ENCODE assay signal across 31 cellular contexts in genomic region chr10:24009115-24009514, GRCh38.
DNase-seq lines count a peak whose midpoint lies in the region; ATAC-seq, FAIRE-seq and TF ChIP-seq lines count a peak whose summit lies in the region.
"Had no signal": no experiment of that assay in that cellular context is flagged by ENCODE, and none has a peak within 500 bp of the region (broad histone marks: within the 10 kb centered on the region; RNA-seq: fewer than 3 reads in every experiment).

No MANE protein-coding gene starts in this region.

- no peaks in the 10 kb centered on the region for H3K27me3 ChIP-seq in cardiac muscle cell
- H3K27me3 ChIP-seq in heart right ventricle = no peaks in the 10 kb centered on the region
- H3K27me3 ChIP-seq in thoracic aorta (replicated peaks; ENCODE audit: insufficient read depth) = no peaks in the 10 kb centered on the region
- H3K27me3 ChIP-seq: adrenal gland, esophagus squamous epithelium, gastroesophageal sphincter, pancreas, sigmoid colon, tibial nerve had no signal

- peaks cover 3% of the 10 kb centered on the region for H3K9me3 Mint-ChIP-seq in nephron
- H3K9me3 Mint-ChIP-seq: activated CD4-positive, alpha-beta T cell treated with anti-CD3 and anti-CD28 coated beads, Interleukin-2, amount 10 ng/mL, durations not matched to agents 24 days and 14 days; activated T-cell treated with anti-CD3 and anti-CD28 coated beads, Interleukin-2, amount 50 U/mL, for 72 hours; stimulated activated naive CD8-positive, alpha-beta T cell treated with anti-CD3 and anti-CD28 coated beads, Interleukin-15, Interleukin-2, amounts not matched to agents 100 ng/mL and 50 ng/mL, for 24 hours had no signal

- FAIRE-seq in GM19239 (lab: Jason Lieb, UNC) = no peak
- FAIRE-seq: A549, GM18507, pancreas, RCC 7860 had no signal

- peaks cover 47% of the 10 kb centered on the region for H3K4me1 Mint-ChIP-seq in nephron
- H3K4me1 Mint-ChIP-seq: activated CD4-positive, alpha-beta T cell treated with anti-CD3 and anti-CD28 coated beads, Interleukin-2, amount 10 ng/mL, durations not matched to agents 24 days and 14 days; activated CD8-positive, alpha-beta memory T cell treated with anti-CD3 and anti-CD28 coated beads, Interleukin-2, amount 10 ng/mL, durations not matched to agents 7 days and 5 days had no signal

- 31 to 37% methylated on average over 2 of the region's 2 CpGs for WGBS in heart right ventricle, 2 donors

- peak overlapping the region; percentile 90 to 96 (median 95) for H3K27ac Mint-ChIP-seq in nephron
- H3K27ac Mint-ChIP-seq: activated CD4-positive, alpha-beta T cell treated with anti-CD3 and anti-CD28 coated beads, Interleukin-2, amount 10 ng/mL, durations not matched to agents 24 days and 14 days; activated CD8-positive, alpha-beta memory T cell treated with anti-CD3 and anti-CD28 coated beads, Interleukin-2, amount 10 ng/mL, durations not matched to agents 7 days and 5 days; activated T-cell treated with anti-CD3 and anti-CD28 coated beads, Interleukin-2, amount 50 U/mL, for 72 hours; stimulated activated naive CD8-positive, alpha-beta T cell treated with anti-CD3 and anti-CD28 coated beads, Interleukin-15, Interleukin-2, amounts not matched to agents 100 ng/mL and 50 ng/mL, for 24 hours had no signal

- H3K36me3 Mint-ChIP-seq in nephron (ENCODE audit: low read depth) = no peaks in the 10 kb centered on the region
- H3K36me3 Mint-ChIP-seq: activated CD8-positive, alpha-beta memory T cell treated with anti-CD3 and anti-CD28 coated beads, Interleukin-2, amount 10 ng/mL, durations not matched to agents 7 days and 5 days had no signal

- no peaks in the 10 kb centered on the region for H3K27me3 Mint-ChIP-seq in nephron (ENCODE audit: low read depth)
- H3K27me3 Mint-ChIP-seq: activated CD4-positive, alpha-beta T cell treated with anti-CD3 and anti-CD28 coated beads, Interleukin-2, amount 10 ng/mL, durations not matched to agents 24 days and 14 days; activated CD8-positive, alpha-beta memory T cell treated with anti-CD3 and anti-CD28 coated beads, Interleukin-2, amount 10 ng/mL, durations not matched to agents 7 days and 5 days had no signal

- no peak overlapping the region for H3K4me3 Mint-ChIP-seq in nephron
- H3K4me3 Mint-ChIP-seq: activated CD4-positive, alpha-beta T cell treated with anti-CD3 and anti-CD28 coated beads, Interleukin-2, amount 10 ng/mL, durations not matched to agents 24 days and 14 days; activated CD8-positive, alpha-beta memory T cell treated with anti-CD3 and anti-CD28 coated beads, Interleukin-2, amount 10 ng/mL, durations not matched to agents 7 days and 5 days; activated T-cell treated with anti-CD3 and anti-CD28 coated beads, Interleukin-2, amount 50 U/mL, for 72 hours; stimulated activated naive CD8-positive, alpha-beta T cell treated with anti-CD3 and anti-CD28 coated beads, Interleukin-15, Interleukin-2, amounts not matched to agents 100 ng/mL and 50 ng/mL, for 24 hours had no signal

- DNase-seq in cardiac muscle cell (ENCODE audit: low read depth in 1 of 2, low spot score in 1 of 2) (no peak), heart right ventricle (no peak), SW480 (ENCODE audit: low spot score) (peak; percentile 56), thoracic aorta (ENCODE audit: low spot score) (no peak), GM19239 (ENCODE audit: insufficient read length, low spot score) (no peak)
- no peak for DNase-seq in activated CD4-positive, alpha-beta T cell treated with anti-CD3 and anti-CD28 coated beads, Interleukin-2, amount 50 U/mL, for 1 hour
- DNase-seq: activated CD4-positive, alpha-beta T cell treated with anti-CD3 and anti-CD28 coated beads, Interleukin-2, amount 10 ng/mL, durations not matched to agents 24 days and 14 days; activated CD8-positive, alpha-beta memory T cell treated with anti-CD3 and anti-CD28 coated beads, Interleukin-2, amount 10 ng/mL, durations not matched to agents 7 days and 5 days; activated naive CD4-positive, alpha-beta T cell treated with Interleukin-2 at 50 U/mL for 16 hours; activated T-cell treated with anti-CD3 and anti-CD28 coated beads, Interleukin-2, amount 50 U/mL, for 72 hours; COR-L47; cortex of kidney; DMS79 treated with DMSO at 0.1 percent for 48 hours; esophagus squamous epithelium; NCI-H1048; NCI-H187; NCI-H2171 treated with DMSO at 0.1 percent for 48 hours; NCI-H524 treated with DMSO at 0.1 percent for 48 hours; pancreas; sigmoid colon had no signal

- H3K4me1 ChIP-seq in cardiac muscle cell (ENCODE audit: low read depth) (peaks cover 14% of the 10 kb centered on the region), heart right ventricle (peaks cover 0 to 23% (median 12%) of the 10 kb centered on the region in 9 donors), thoracic aorta (ENCODE audit: control insufficient read depth in 1 of 2, low read depth in 2 of 2) (no peaks in the 10 kb centered on the region)
- H3K4me1 ChIP-seq: A549, pancreas had no signal

- H3K4me3 ChIP-seq in cardiac muscle cell (no peak overlapping the region), heart right ventricle (no peak overlapping the region), thoracic aorta (peak overlapping the region; percentile 28)
- H3K4me3 ChIP-seq: A549, adrenal gland, esophagus squamous epithelium, gastroesophageal sphincter, pancreas, tibial nerve had no signal

- TF ChIP-seq CTCF in cardiac muscle cell (IDR thresholded peaks at IDR 0.05; ENCODE audit: low read depth, low read length) (no peak), heart right ventricle (IDR thresholded peaks at IDR 0.05) (no peak), nephron (IDR thresholded peaks at IDR 0.05; ENCODE audit: unreplicated experiment in 3 of 3) (no peak), thoracic aorta (IDR thresholded peaks at IDR 0.05) (no peak)

- ATAC-seq in heart right ventricle = no peak
- ATAC-seq in thoracic aorta (ENCODE audit: insufficient number of reproducible peaks, low FRiP score, low read depth) = no peak
- ATAC-seq in GM19328 (IDR thresholded peaks at IDR 0.05; ENCODE audit: unreplicated experiment) = no peak
- ATAC-seq: A549; activated CD8-positive, alpha-beta memory T cell treated with anti-CD3 and anti-CD28 coated beads, Interleukin-2, amount 10 ng/mL, durations not matched to agents 7 days and 5 days; activated T-cell treated with anti-CD3 and anti-CD28 coated beads, Interleukin-2, amount 50 U/mL, for 72 hours; gastroesophageal sphincter; pancreas had no signal

- H3K9me3 ChIP-seq in cardiac muscle cell (ENCODE audit: low read depth) = no peaks in the 10 kb centered on the region
- no peaks in the 10 kb centered on the region for H3K9me3 ChIP-seq in heart right ventricle
- no peaks in the 10 kb centered on the region for H3K9me3 ChIP-seq in thoracic aorta
- H3K9me3 ChIP-seq: A549, adrenal gland, esophagus squamous epithelium, gastroesophageal sphincter, pancreas, sigmoid colon, tibial nerve had no signal

- intact Hi-C loops in heart right ventricle (cut with DNase I) = no loop called here

- peak overlapping the region; percentile 91 for H3K27ac ChIP-seq in cardiac muscle cell
- peak overlapping the region in 5 of 10 donors; percentile 14 to 79 (median 53) for H3K27ac ChIP-seq in heart right ventricle
- H3K27ac ChIP-seq in thoracic aorta = no peak overlapping the region
- H3K27ac ChIP-seq: A549, gastroesophageal sphincter, KMS-11, pancreas, VCaP had no signal

- H3K36me3 ChIP-seq in cardiac muscle cell = no peaks in the 10 kb centered on the region
- no peaks in the 10 kb centered on the region for H3K36me3 ChIP-seq in heart right ventricle
- no peaks in the 10 kb centered on the region for H3K36me3 ChIP-seq in thoracic aorta
- H3K36me3 ChIP-seq: adrenal gland, esophagus squamous epithelium, gastroesophageal sphincter, pancreas, sigmoid colon, tibial nerve had no signal
